1 cellular context compared by ENCODE assay signal in the genomic region with DNA sequence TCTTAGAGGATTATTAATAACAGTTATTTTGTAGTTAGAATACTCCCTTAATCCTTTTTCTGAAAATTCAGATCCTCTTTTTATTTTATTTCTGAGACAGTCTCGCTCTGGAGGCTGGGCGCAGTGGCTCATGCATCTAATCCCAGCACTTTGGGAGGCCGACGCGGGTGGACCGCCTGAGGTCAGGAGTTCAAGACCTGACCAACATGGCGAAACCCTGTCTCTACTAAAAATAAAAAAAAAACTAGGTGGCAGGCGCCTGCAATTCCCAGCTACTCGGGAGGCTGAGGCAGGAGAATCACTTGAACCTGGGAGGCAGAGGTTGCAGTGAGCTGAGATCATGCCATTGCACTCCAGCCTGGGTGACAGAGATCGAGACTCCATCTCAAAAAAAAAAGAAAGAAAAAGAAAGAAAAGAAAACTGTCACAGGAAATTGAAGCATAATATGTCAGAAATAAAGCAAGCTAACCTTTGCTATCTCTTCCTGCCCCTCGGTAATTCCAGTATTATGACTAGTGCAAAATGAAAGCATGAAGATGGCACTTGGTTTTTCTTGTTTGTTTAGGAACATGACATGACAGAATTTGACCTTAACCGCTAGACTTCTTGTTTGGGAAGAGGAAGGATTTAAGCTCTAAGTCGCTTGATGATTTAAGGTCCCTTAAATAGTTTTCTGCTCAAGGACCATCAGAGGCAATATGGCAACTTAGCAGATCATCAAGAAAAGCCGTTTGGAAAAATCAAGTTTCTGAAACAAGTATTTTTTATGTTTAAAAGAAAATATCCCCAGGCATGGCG.
A peak's percentile ranks its signal among the peaks of the same experiment; 100 is the strongest.
TF ChIP-seq lines count a peak whose summit lies in the region.

No MANE protein-coding gene starts in this region.

TF ChIP-seq in K562, 482 proteins besides CTCF, POLR2A, EP300 and RAD21 (continued from another document and continues in another):
- TF ChIP-seq, protein P1, sequence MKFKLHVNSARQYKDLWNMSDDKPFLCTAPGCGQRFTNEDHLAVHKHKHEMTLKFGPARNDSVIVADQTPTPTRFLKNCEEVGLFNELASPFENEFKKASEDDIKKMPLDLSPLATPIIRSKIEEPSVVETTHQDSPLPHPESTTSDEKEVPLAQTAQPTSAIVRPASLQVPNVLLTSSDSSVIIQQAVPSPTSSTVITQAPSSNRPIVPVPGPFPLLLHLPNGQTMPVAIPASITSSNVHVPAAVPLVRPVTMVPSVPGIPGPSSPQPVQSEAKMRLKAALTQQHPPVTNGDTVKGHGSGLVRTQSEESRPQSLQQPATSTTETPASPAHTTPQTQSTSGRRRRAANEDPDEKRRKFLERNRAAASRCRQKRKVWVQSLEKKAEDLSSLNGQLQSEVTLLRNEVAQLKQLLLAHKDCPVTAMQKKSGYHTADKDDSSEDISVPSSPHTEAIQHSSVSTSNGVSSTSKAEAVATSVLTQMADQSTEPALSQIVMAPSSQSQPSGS (CRISPR knock-in tag; IDR thresholded peaks at IDR 0.05): no peak
- TF ChIP-seq, protein P2, sequence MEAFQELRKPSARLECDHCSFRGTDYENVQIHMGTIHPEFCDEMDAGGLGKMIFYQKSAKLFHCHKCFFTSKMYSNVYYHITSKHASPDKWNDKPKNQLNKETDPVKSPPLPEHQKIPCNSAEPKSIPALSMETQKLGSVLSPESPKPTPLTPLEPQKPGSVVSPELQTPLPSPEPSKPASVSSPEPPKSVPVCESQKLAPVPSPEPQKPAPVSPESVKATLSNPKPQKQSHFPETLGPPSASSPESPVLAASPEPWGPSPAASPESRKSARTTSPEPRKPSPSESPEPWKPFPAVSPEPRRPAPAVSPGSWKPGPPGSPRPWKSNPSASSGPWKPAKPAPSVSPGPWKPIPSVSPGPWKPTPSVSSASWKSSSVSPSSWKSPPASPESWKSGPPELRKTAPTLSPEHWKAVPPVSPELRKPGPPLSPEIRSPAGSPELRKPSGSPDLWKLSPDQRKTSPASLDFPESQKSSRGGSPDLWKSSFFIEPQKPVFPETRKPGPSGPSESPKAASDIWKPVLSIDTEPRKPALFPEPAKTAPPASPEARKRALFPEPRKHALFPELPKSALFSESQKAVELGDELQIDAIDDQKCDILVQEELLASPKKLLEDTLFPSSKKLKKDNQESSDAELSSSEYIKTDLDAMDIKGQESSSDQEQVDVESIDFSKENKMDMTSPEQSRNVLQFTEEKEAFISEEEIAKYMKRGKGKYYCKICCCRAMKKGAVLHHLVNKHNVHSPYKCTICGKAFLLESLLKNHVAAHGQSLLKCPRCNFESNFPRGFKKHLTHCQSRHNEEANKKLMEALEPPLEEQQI (IDR thresholded peaks at IDR 0.05): no peak
- no peak for TF ChIP-seq NUFIP1 (IDR thresholded peaks at IDR 0.05; ENCODE audit: partially characterized antibody)
- no peak for TF ChIP-seq ELF1 (tag; IDR thresholded peaks at IDR 0.05)
- TF ChIP-seq SUPT5H (IDR thresholded peaks at IDR 0.05): 0 out of 2 replicates have a peak, but pooled peaks have one; percentile 9
- TF ChIP-seq SIN3B (IDR thresholded peaks at IDR 0.05; ENCODE audit: low read depth): no peak
- peak; percentile 89 for TF ChIP-seq BACH1 (tag; IDR thresholded peaks at IDR 0.05)
- TF ChIP-seq, protein P3, sequence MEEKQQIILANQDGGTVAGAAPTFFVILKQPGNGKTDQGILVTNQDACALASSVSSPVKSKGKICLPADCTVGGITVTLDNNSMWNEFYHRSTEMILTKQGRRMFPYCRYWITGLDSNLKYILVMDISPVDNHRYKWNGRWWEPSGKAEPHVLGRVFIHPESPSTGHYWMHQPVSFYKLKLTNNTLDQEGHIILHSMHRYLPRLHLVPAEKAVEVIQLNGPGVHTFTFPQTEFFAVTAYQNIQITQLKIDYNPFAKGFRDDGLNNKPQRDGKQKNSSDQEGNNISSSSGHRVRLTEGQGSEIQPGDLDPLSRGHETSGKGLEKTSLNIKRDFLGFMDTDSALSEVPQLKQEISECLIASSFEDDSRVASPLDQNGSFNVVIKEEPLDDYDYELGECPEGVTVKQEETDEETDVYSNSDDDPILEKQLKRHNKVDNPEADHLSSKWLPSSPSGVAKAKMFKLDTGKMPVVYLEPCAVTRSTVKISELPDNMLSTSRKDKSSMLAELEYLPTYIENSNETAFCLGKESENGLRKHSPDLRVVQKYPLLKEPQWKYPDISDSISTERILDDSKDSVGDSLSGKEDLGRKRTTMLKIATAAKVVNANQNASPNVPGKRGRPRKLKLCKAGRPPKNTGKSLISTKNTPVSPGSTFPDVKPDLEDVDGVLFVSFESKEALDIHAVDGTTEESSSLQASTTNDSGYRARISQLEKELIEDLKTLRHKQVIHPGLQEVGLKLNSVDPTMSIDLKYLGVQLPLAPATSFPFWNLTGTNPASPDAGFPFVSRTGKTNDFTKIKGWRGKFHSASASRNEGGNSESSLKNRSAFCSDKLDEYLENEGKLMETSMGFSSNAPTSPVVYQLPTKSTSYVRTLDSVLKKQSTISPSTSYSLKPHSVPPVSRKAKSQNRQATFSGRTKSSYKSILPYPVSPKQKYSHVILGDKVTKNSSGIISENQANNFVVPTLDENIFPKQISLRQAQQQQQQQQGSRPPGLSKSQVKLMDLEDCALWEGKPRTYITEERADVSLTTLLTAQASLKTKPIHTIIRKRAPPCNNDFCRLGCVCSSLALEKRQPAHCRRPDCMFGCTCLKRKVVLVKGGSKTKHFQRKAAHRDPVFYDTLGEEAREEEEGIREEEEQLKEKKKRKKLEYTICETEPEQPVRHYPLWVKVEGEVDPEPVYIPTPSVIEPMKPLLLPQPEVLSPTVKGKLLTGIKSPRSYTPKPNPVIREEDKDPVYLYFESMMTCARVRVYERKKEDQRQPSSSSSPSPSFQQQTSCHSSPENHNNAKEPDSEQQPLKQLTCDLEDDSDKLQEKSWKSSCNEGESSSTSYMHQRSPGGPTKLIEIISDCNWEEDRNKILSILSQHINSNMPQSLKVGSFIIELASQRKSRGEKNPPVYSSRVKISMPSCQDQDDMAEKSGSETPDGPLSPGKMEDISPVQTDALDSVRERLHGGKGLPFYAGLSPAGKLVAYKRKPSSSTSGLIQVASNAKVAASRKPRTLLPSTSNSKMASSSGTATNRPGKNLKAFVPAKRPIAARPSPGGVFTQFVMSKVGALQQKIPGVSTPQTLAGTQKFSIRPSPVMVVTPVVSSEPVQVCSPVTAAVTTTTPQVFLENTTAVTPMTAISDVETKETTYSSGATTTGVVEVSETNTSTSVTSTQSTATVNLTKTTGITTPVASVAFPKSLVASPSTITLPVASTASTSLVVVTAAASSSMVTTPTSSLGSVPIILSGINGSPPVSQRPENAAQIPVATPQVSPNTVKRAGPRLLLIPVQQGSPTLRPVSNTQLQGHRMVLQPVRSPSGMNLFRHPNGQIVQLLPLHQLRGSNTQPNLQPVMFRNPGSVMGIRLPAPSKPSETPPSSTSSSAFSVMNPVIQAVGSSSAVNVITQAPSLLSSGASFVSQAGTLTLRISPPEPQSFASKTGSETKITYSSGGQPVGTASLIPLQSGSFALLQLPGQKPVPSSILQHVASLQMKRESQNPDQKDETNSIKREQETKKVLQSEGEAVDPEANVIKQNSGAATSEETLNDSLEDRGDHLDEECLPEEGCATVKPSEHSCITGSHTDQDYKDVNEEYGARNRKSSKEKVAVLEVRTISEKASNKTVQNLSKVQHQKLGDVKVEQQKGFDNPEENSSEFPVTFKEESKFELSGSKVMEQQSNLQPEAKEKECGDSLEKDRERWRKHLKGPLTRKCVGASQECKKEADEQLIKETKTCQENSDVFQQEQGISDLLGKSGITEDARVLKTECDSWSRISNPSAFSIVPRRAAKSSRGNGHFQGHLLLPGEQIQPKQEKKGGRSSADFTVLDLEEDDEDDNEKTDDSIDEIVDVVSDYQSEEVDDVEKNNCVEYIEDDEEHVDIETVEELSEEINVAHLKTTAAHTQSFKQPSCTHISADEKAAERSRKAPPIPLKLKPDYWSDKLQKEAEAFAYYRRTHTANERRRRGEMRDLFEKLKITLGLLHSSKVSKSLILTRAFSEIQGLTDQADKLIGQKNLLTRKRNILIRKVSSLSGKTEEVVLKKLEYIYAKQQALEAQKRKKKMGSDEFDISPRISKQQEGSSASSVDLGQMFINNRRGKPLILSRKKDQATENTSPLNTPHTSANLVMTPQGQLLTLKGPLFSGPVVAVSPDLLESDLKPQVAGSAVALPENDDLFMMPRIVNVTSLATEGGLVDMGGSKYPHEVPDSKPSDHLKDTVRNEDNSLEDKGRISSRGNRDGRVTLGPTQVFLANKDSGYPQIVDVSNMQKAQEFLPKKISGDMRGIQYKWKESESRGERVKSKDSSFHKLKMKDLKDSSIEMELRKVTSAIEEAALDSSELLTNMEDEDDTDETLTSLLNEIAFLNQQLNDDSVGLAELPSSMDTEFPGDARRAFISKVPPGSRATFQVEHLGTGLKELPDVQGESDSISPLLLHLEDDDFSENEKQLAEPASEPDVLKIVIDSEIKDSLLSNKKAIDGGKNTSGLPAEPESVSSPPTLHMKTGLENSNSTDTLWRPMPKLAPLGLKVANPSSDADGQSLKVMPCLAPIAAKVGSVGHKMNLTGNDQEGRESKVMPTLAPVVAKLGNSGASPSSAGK (IDR thresholded peaks at IDR 0.05): no peak; the same call in 1 of the 2 replicates
- TF ChIP-seq GABPA (tag; conservative IDR thresholded peaks at IDR 0.05; ENCODE audit: low read depth): no peak
- no peak; a peak in 1 of 4 replicates for TF ChIP-seq TEAD1 (CRISPR knock-in tag; IDR thresholded peaks at IDR 0.05)
- TF ChIP-seq, protein P4, sequence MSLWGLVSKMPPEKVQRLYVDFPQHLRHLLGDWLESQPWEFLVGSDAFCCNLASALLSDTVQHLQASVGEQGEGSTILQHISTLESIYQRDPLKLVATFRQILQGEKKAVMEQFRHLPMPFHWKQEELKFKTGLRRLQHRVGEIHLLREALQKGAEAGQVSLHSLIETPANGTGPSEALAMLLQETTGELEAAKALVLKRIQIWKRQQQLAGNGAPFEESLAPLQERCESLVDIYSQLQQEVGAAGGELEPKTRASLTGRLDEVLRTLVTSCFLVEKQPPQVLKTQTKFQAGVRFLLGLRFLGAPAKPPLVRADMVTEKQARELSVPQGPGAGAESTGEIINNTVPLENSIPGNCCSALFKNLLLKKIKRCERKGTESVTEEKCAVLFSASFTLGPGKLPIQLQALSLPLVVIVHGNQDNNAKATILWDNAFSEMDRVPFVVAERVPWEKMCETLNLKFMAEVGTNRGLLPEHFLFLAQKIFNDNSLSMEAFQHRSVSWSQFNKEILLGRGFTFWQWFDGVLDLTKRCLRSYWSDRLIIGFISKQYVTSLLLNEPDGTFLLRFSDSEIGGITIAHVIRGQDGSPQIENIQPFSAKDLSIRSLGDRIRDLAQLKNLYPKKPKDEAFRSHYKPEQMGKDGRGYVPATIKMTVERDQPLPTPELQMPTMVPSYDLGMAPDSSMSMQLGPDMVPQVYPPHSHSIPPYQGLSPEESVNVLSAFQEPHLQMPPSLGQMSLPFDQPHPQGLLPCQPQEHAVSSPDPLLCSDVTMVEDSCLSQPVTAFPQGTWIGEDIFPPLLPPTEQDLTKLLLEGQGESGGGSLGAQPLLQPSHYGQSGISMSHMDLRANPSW (CRISPR knock-in tag; IDR thresholded peaks at IDR 0.05): no peak
- peak; percentile 87; the same call in 1 of the 2 replicates for TF ChIP-seq SMARCA4 (IDR thresholded peaks at IDR 0.05)
- TF ChIP-seq GTF2E2 (tag; IDR thresholded peaks at IDR 0.05): no peak
- TF ChIP-seq ZNF253 (CRISPR knock-in tag; conservative IDR thresholded peaks at IDR 0.05): no peak
- TF ChIP-seq BRD9 (IDR thresholded peaks at IDR 0.05; ENCODE audit: low read depth, partially characterized antibody): peak; percentile 83
- TF ChIP-seq, protein P5, sequence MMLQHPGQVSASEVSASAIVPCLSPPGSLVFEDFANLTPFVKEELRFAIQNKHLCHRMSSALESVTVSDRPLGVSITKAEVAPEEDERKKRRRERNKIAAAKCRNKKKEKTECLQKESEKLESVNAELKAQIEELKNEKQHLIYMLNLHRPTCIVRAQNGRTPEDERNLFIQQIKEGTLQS (IDR thresholded peaks at IDR 0.05): no peak
- TF ChIP-seq, protein P5 (CRISPR knock-in tag; conservative IDR thresholded peaks at IDR 0.05): no peak
- peak; percentile 42; the same call in 1 of the 2 replicates for TF ChIP-seq ADNP (tag; IDR thresholded peaks at IDR 0.05)
- TF ChIP-seq PCBP2 (IDR thresholded peaks at IDR 0.05; ENCODE audit: low read depth, low read length, poor library complexity, severe bottlenecking): no peak
- no peak for TF ChIP-seq SAP30 (IDR thresholded peaks at IDR 0.05; ENCODE audit: borderline replicate concordance, insufficient read depth, low read depth, low read length, poor library complexity, severe bottlenecking)
- TF ChIP-seq, protein P6, sequence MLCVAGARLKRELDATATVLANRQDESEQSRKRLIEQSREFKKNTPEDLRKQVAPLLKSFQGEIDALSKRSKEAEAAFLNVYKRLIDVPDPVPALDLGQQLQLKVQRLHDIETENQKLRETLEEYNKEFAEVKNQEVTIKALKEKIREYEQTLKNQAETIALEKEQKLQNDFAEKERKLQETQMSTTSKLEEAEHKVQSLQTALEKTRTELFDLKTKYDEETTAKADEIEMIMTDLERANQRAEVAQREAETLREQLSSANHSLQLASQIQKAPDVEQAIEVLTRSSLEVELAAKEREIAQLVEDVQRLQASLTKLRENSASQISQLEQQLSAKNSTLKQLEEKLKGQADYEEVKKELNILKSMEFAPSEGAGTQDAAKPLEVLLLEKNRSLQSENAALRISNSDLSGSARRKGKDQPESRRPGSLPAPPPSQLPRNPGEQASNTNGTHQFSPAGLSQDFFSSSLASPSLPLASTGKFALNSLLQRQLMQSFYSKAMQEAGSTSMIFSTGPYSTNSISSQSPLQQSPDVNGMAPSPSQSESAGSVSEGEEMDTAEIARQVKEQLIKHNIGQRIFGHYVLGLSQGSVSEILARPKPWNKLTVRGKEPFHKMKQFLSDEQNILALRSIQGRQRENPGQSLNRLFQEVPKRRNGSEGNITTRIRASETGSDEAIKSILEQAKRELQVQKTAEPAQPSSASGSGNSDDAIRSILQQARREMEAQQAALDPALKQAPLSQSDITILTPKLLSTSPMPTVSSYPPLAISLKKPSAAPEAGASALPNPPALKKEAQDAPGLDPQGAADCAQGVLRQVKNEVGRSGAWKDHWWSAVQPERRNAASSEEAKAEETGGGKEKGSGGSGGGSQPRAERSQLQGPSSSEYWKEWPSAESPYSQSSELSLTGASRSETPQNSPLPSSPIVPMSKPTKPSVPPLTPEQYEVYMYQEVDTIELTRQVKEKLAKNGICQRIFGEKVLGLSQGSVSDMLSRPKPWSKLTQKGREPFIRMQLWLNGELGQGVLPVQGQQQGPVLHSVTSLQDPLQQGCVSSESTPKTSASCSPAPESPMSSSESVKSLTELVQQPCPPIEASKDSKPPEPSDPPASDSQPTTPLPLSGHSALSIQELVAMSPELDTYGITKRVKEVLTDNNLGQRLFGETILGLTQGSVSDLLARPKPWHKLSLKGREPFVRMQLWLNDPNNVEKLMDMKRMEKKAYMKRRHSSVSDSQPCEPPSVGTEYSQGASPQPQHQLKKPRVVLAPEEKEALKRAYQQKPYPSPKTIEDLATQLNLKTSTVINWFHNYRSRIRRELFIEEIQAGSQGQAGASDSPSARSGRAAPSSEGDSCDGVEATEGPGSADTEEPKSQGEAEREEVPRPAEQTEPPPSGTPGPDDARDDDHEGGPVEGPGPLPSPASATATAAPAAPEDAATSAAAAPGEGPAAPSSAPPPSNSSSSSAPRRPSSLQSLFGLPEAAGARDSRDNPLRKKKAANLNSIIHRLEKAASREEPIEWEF (CRISPR knock-in tag; IDR thresholded peaks at IDR 0.05): peak; percentile 86; the same call in 1 of the 2 replicates
- TF ChIP-seq ZNF133 (CRISPR knock-in tag; IDR thresholded peaks at IDR 0.05): no peak
- peak; percentile 11; the same call in 1 of the 2 replicates for TF ChIP-seq TAL1 (IDR thresholded peaks at IDR 0.05)
- no peak for TF ChIP-seq TFAM (CRISPR knock-in tag; conservative IDR thresholded peaks at IDR 0.05)
